8 cellular contexts compared by ENCODE assay signal in the genomic region with DNA sequence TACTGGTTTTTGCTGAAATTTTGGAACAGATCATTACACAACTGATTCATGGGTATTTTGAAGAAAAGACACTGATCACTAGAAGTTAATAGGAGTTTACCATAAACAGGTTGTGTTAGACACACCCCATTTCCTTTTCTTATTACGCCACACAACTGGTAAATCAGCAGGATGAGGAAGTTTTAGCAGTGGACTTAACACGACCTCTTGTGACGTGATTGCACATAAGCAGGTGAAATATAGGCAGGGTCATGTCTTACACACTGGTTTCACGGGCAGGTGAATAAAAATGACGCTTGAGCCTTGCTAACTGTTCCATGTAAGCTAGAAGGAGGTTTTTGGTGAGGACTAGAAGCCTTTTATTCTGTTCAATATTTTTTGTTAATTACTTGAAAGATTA. TPM values are rescaled to one million over a fixed set of nuclear protein-coding genes. Genes with fewer than 3 reads are reported as not detected.
DNase-seq lines count a peak whose midpoint lies in the region; ATAC-seq and TF ChIP-seq lines count a peak whose summit lies in the region.

No MANE protein-coding gene starts in this region.

- no peak for TF ChIP-seq POLR2A in heart left ventricle (IDR thresholded peaks at IDR 0.05)

- peak; percentile 72 for ATAC-seq in stimulated activated naive CD8-positive, alpha-beta T cell treated with anti-CD3 and anti-CD28 coated beads, Interleukin-15, amount 100 ng/mL, for 72 hours
- ATAC-seq in stimulated activated naive CD8-positive, alpha-beta T cell treated with anti-CD3 and anti-CD28 coated beads, Interleukin-15, Interleukin-2, amounts not matched to agents 100 U/mL and 50 U/mL, for 24 hours = no peak
- ATAC-seq in heart left ventricle = peak in 3 of 4 donors; percentile 68 to 75 (median 75)
- no peak for ATAC-seq in GM18870 (IDR thresholded peaks at IDR 0.05; ENCODE audit: unreplicated experiment)
- ATAC-seq in HG03521 (IDR thresholded peaks at IDR 0.05; ENCODE audit: unreplicated experiment) = no peak

- intact Hi-C loops in heart left ventricle (cut with DNase I) = loop anchor here (5.0 to 10.0 kb wide), 6 partner anchors 167 to 1407 kb away; no protein-coding TSS in a partner anchor

- no peaks in the 10 kb centered on the region for H3K9me3 Mint-ChIP-seq in stimulated activated naive CD8-positive, alpha-beta T cell treated with anti-CD3 and anti-CD28 coated beads, Interleukin-15, amount 100 ng/mL, for 72 hours

- peak overlapping the region in 1 of 2 donors; percentile 14 for H3K27ac Mint-ChIP-seq in stimulated activated naive CD8-positive, alpha-beta T cell treated with anti-CD3 and anti-CD28 coated beads, Interleukin-15, amount 100 ng/mL, for 72 hours

- no peaks in the 10 kb centered on the region for H3K9me3 ChIP-seq in heart left ventricle

- H3K4me3 ChIP-seq in heart left ventricle = no peak overlapping the region

- no peaks in the 10 kb centered on the region for H3K27me3 ChIP-seq in heart left ventricle

- peak in 10 of 12 donors; percentile 7 to 48 (median 30) for TF ChIP-seq CTCF in heart left ventricle (IDR thresholded peaks at IDR 0.05)

- in situ Hi-C loops in SK-MEL-5 (cut with HindIII; ENCODE audit: low pct_unique_long_range_greater_than_20kb, low sequenced_read_pairs) = loop anchor here (10.0 kb wide), 1 partner anchor 1400 kb away; a partner anchor contains a TSS

- WGBS in heart left ventricle, 4 donors = 40 to 50% (median 48%) methylated on average over 5 of the region's 5 CpGs

- DNase-seq in stimulated activated naive CD8-positive, alpha-beta T cell treated with anti-CD3 and anti-CD28 coated beads, Interleukin-15, amount 100 ng/mL, for 72 hours = no peak
- no peak for DNase-seq in stimulated activated naive CD8-positive, alpha-beta T cell treated with anti-CD3 and anti-CD28 coated beads, Interleukin-15, Interleukin-2, amounts not matched to agents 100 U/mL and 50 U/mL, for 24 hours
- DNase-seq in SK-MEL-5 (ENCODE audit: low read depth, low spot score) = peak; percentile 38
- no peak for DNase-seq in heart left ventricle
- no peak for DNase-seq in COLO668 (lab: John Stamatoyannopoulos, UW; ENCODE audit: unreplicated experiment)
- no peak for DNase-seq in GM03348 (ENCODE audit: low spot score)

- peaks cover 28% of the 10 kb centered on the region for H3K4me1 Mint-ChIP-seq in stimulated activated naive CD8-positive, alpha-beta T cell treated with anti-CD3 and anti-CD28 coated beads, Interleukin-15, amount 100 ng/mL, for 72 hours

- peaks cover 12% of the 10 kb centered on the region for H3K27me3 Mint-ChIP-seq in stimulated activated naive CD8-positive, alpha-beta T cell treated with anti-CD3 and anti-CD28 coated beads, Interleukin-15, amount 100 ng/mL, for 72 hours

- no peak overlapping the region for H3K4me3 Mint-ChIP-seq in stimulated activated naive CD8-positive, alpha-beta T cell treated with anti-CD3 and anti-CD28 coated beads, Interleukin-15, amount 100 ng/mL, for 72 hours

- H3K4me1 ChIP-seq in heart left ventricle = peaks cover 0 to 24% (median 5%) of the 10 kb centered on the region in 12 donors

- H3K36me3 ChIP-seq in heart left ventricle = no peaks in the 10 kb centered on the region

- H3K27ac ChIP-seq in heart left ventricle = peak overlapping the region in 1 of 12 donors; percentile 26

RNA-seq across cellular contexts. Expression of a gene that starts 27.1 kb away (rescaled TPM):
- total RNA-seq in SK-MEL-5 (2014; rRNA removed; shearing (Covaris generic)) = 0.45 TPM in 1 of 2 replicates, not detected in the other
- polyA plus RNA-seq in SK-MEL-5 (2015; cell fraction: cytosol; rRNA removed) = not detected in 2 replicates
- not detected in 2 replicates for polyA plus RNA-seq in SK-MEL-5 (2015; cell fraction: nucleus; rRNA removed)
- total RNA-seq in heart left ventricle = 1 to 10 TPM in 6 of 9 donors, under 1 TPM in 3; 0.13 to 9.5 (median 1.3) TPM
- 1 to 10 TPM in 1 of 2 donors, under 1 TPM in 1; 0.42 to 1.1 TPM for polyA plus RNA-seq in heart left ventricle

Comparison
In these comparisons a context has a peak if more than half of its experiments do, and no peak if none do; other contexts are left out.
1. ATAC-seq: peak in stimulated activated naive CD8-positive, alpha-beta T cell treated with anti-CD3 and anti-CD28 coated beads, Interleukin-15, amount 100 ng/mL, for 72 hours (single experiment) and heart left ventricle (3 of 4); none in stimulated activated naive CD8-positive, alpha-beta T cell treated with anti-CD3 and anti-CD28 coated beads, Interleukin-15, Interleukin-2, amounts not matched to agents 100 U/mL and 50 U/mL, for 24 hours (single experiment), GM18870 (single experiment) and HG03521 (single experiment).